28 cellular contexts compared by ENCODE assay signal in the genomic region with DNA sequence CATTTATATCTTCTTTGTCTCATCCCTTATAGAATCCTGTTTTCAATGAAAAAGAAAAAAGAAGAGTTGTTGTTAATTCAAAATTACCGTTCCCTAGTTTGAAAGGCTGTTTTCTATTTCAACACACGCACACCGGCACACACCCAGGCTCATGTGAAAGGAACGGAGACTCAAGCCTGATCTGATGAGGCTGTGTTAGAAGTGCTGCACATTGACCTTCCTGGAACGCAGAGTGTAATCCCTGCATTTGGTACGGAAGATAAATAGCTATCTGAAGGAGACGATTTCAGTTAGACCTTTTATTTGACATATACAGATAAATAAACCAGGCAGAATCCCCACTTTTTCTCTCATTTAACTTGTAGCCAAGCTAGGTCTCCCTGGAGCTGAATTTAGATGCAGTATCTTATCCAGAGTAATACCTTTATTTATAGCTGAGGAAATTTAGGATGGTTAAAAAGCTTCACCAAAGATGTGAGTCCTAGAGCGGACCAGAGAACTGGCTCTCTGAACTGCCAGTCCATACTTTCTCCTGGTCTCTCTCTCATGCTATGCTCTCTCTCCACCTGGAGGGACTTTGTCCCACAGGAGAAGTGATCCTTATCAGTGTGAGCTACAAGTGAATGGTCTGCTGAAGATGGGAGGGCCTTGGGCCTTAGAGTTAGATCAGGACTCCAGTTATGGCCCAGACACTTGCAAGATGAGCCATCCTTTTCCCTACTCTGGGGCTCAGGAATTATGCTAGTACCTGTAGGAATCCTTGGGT.
"Had no signal": no experiment of that assay in that cellular context is flagged by ENCODE, and none has a peak within 500 bp of the region (broad histone marks: within the 10 kb centered on the region; RNA-seq: fewer than 3 reads in every experiment).

No MANE protein-coding gene starts in this region.

- H3K4me3 ChIP-seq: MG63 had no signal

- H3K27me3 Mint-ChIP-seq: activated CD4-positive, alpha-beta memory T cell treated with anti-CD3 and anti-CD28 coated beads for 36 hours; activated CD4-positive, alpha-beta T cell treated with anti-CD3 and anti-CD28 coated beads, Interleukin-2, amount 10 ng/mL, durations not matched to agents 7 days and 5 days; activated naive CD8-positive, alpha-beta T cell treated with anti-CD3 and anti-CD28 coated beads, Interleukin-2, amount 50 U/mL, for 24 hours; brain had no signal

- H3K36me3 ChIP-seq: MG63 had no signal

- H3K4me3 Mint-ChIP-seq: activated CD4-positive, alpha-beta memory T cell treated with anti-CD3 and anti-CD28 coated beads for 36 hours; activated CD4-positive, alpha-beta T cell treated with anti-CD3 and anti-CD28 coated beads, Interleukin-2, amount 10 ng/mL, durations not matched to agents 7 days and 5 days; activated naive CD8-positive, alpha-beta T cell treated with anti-CD3 and anti-CD28 coated beads, Interleukin-2, amount 50 U/mL, for 24 hours; activated T-cell treated with anti-CD3 and anti-CD28 coated beads, Interleukin-2, amount 50 U/mL, for 4 hours; brain had no signal

- H3K27ac Mint-ChIP-seq: activated CD4-positive, alpha-beta memory T cell treated with anti-CD3 and anti-CD28 coated beads for 36 hours; activated CD4-positive, alpha-beta T cell treated with anti-CD3 and anti-CD28 coated beads, Interleukin-2, amount 10 ng/mL, durations not matched to agents 7 days and 5 days; activated naive CD8-positive, alpha-beta T cell treated with anti-CD3 and anti-CD28 coated beads, Interleukin-2, amount 50 U/mL, for 24 hours; brain had no signal

- H3K9me3 Mint-ChIP-seq: activated CD4-positive, alpha-beta memory T cell treated with anti-CD3 and anti-CD28 coated beads for 36 hours; activated CD4-positive, alpha-beta T cell treated with anti-CD3 and anti-CD28 coated beads, Interleukin-2, amount 10 ng/mL, durations not matched to agents 7 days and 5 days; activated T-cell treated with anti-CD3 and anti-CD28 coated beads, Interleukin-2, amount 50 U/mL, for 4 hours had no signal

- ATAC-seq: activated naive CD4-positive, alpha-beta T cell treated with anti-CD3 and anti-CD28 coated beads, Interleukin-2, amount 50 U/mL, for 72 hours; activated naive CD8-positive, alpha-beta T cell treated with anti-CD3 and anti-CD28 coated beads, Interleukin-2, amount 50 U/mL, for 24 hours; activated T-cell treated with anti-CD3 and anti-CD28 coated beads, Interleukin-2, amount 50 U/mL, for 4 hours; Panc1 had no signal

- H3K4me1 Mint-ChIP-seq: activated CD4-positive, alpha-beta T cell treated with anti-CD3 and anti-CD28 coated beads, Interleukin-2, amount 10 ng/mL, durations not matched to agents 7 days and 5 days had no signal

- FAIRE-seq: TTC549 had no signal

- DNase-seq: activated CD4-positive, alpha-beta memory T cell treated with anti-CD3 and anti-CD28 coated beads for 36 hours; activated CD4-positive, alpha-beta T cell treated with anti-CD3 and anti-CD28 coated beads, Interleukin-2, amount 10 ng/mL, durations not matched to agents 7 days and 5 days; activated CD4-positive, CD25-positive, alpha-beta regulatory T cell; activated CD8-positive, alpha-beta memory T cell treated with anti-CD3 and anti-CD28 coated beads for 24 hours; activated effector memory CD4-positive, alpha-beta T cell treated with anti-CD3 and anti-CD28 coated beads, Interleukin-2, amount 50 U/mL, for 16 hours; activated naive CD4-positive, alpha-beta T cell treated with Interleukin-2 at 50 U/mL for 16 hours; activated naive CD8-positive, alpha-beta T cell treated with anti-CD3 and anti-CD28 coated beads, Interleukin-2, amount 50 U/mL, for 24 hours; activated T-cell treated with anti-CD3 and anti-CD28 coated beads, Interleukin-2, amount 50 U/mL, for 4 hours; amygdala; MG63; MV-4-11; NCI-H1092 treated with DMSO at 0.1 percent for 48 hours; NCI-H1417 treated with DMSO at 0.1 percent for 48 hours; NCI-H1694; NCI-H2029 treated with DMSO at 0.1 percent for 48 hours; NCI-H345; NCI-H510A; NCI-H526 treated with DMSO at 0.1 percent for 48 hours; NCI-H82; OCI-M1; RPMI8226; SHP77 treated with DMSO at 0.1 percent for 48 hours; T-helper 2 cell; T1000 had no signal

- H3K9me3 ChIP-seq: MG63 had no signal

- H3K27me3 ChIP-seq: MG63 had no signal
